1 cellular context compared by ENCODE assay signal in the genomic region with DNA sequence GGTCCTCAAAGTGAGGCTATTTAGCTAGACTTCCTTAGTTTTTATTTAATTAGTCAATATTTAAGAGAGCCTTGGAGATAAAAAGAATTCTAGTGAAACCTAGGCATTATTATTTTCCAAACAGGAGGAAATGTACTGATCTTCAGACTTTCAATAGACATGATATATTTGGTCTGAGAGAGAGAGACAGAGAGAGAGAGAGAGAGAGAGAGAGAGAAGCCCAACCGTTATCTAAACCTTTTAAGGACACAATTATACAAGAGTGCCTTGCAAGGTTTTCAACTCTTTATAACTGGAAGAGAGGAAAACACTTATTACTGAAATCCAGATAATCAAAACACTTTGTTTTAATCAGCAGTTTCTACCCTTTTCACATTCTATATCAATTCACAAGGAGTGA.
TF ChIP-seq lines count a peak whose summit lies in the region.

No MANE protein-coding gene starts in this region.

TF ChIP-seq in HEK293, 187 proteins besides CTCF, POLR2A, EP300 and RAD21 (continued from another document):
- TF ChIP-seq ZBTB48 (tag by site-specific recombination; IDR thresholded peaks at IDR 0.05) (no peak), ZNF544 (tag by site-specific recombination; IDR thresholded peaks at IDR 0.05) (no peak), ZNF114 (tag by site-specific recombination; IDR thresholded peaks at IDR 0.05) (no peak), EGR2 (tag by site-specific recombination; IDR thresholded peaks at IDR 0.05; ENCODE audit: low read depth) (no peak), ZNF596 (tag by site-specific recombination; IDR thresholded peaks at IDR 0.05) (peak; percentile 75)
